27 cellular contexts compared by ENCODE assay signal in genomic region chr18:6199777-6200176, GRCh38.
"Had no signal": no experiment of that assay in that cellular context is flagged by ENCODE, and none has a peak within 500 bp of the region (broad histone marks: within the 10 kb centered on the region; RNA-seq: fewer than 3 reads in every experiment).

No MANE protein-coding gene starts in this region.

- H3K4me1 ChIP-seq: Peyer's patch had no signal

- H3K4me3 ChIP-seq: Peyer's patch had no signal

- DNase-seq: activated CD4-positive, alpha-beta memory T cell treated with anti-CD3 and anti-CD28 coated beads, Interleukin-2, amount 10 ng/mL, durations not matched to agents 7 days and 5 days; activated CD4-positive, alpha-beta T cell treated with anti-CD3 and anti-CD28 coated beads for 1 hour; activated CD4-positive, alpha-beta T cell treated with anti-CD3 and anti-CD28 coated beads for 48 hours; activated CD4-positive, CD25-positive, alpha-beta regulatory T cell; activated CD8-positive, alpha-beta memory T cell treated with anti-CD3 and anti-CD28 coated beads for 24 hours; activated CD8-positive, alpha-beta memory T cell treated with anti-CD3 and anti-CD28 coated beads, Interleukin-2, amount 10 ng/mL, durations not matched to agents 7 days and 5 days; activated CD8-positive, alpha-beta memory T cell treated with anti-CD3 and anti-CD28 coated beads, Interleukin-2, amount 50 U/mL, for 48 hours; activated effector memory CD4-positive, alpha-beta T cell treated with Interleukin-2 at 50 U/mL for 16 hours; activated naive CD4-positive, alpha-beta T cell treated with anti-CD3 and anti-CD28 coated beads, Interleukin-2, amount 10 ng/mL, durations not matched to agents 7 days and 5 days; activated naive CD8-positive, alpha-beta T cell treated with anti-CD3 and anti-CD28 coated beads, Interleukin-2, amount 50 U/mL, for 24 hours; activated T-cell treated with anti-CD3 and anti-CD28 coated beads, Interleukin-2, amount 50 U/mL, for 48 hours; anterior cingulate cortex; caudate nucleus; NCI-H1417; NCI-H146; NCI-H187; NCI-H2029 treated with DMSO at 0.1 percent for 48 hours; NCI-H2107; NCI-H2171; NCI-H524; PC-3; Peyer's patch; Right ventricle myocardium superior; T1000; WERI-Rb-1 had no signal

- ATAC-seq: activated CD8-positive, alpha-beta memory T cell treated with anti-CD3 and anti-CD28 coated beads, Interleukin-2, amount 10 ng/mL, durations not matched to agents 7 days and 5 days; activated naive CD8-positive, alpha-beta T cell treated with anti-CD3 and anti-CD28 coated beads, Interleukin-2, amount 50 U/mL, for 24 hours; PC-3 had no signal

- H3K9ac ChIP-seq: KMS-11 had no signal

- H3K9me3 ChIP-seq: Peyer's patch had no signal

- H3K36me3 ChIP-seq: Peyer's patch, WERI-Rb-1 had no signal

- H3K27me3 ChIP-seq: Peyer's patch had no signal

- H3K27ac ChIP-seq: KMS-11, Peyer's patch, RWPE1, WERI-Rb-1 had no signal

- H3K4me2 ChIP-seq: KMS-11 had no signal
